In the genomic region with DNA sequence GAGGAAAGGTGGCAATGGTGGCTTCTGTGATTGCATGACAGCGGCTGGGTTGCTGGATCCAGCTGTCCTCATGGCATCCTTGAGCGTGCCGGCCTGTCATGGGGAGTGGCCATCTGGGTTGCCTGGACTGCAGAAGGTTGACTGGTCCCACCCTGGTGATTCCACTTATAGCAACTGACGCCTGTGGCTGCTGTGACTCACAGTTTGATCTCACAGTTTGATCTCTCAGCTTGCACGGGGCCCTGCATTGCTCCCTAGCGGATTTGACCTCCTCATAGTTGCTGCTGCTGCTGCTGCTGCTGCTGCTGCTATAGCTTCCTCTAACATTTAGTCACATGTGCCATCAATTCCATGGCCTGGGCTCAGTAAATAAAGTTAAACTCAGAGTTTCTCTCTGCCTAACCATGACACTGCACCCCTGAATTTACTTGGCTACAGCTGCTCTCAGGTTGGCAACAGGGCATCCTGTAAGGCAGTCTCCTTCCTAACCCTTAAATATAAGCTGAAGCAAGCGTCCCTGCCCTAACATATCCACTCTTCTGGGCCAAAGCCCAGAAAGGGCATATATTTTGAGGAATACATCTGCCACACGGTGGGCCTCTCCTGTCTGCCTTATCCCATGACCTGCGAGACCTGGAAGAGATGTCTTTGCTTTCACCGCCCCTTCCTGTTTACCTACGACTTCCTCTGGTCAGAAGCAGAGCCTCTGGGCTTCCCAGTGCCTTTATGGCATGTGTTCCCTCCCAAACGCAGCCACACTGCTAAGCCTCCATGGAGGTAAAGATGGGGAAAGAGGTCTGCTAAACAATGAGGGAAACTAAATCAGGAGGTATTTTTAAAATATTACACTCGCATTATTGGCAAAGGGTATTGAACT, we compare ENCODE assay signal across 11 cellular contexts. TPM values are rescaled to one million over a fixed set of nuclear protein-coding genes. Genes with fewer than 3 reads are reported as not detected.
A peak's percentile ranks its signal among the peaks of the same experiment; 100 is the strongest.
DNase-seq lines count a peak whose midpoint lies in the region; ATAC-seq, FAIRE-seq and TF ChIP-seq lines count a peak whose summit lies in the region.
"Had no signal": no experiment of that assay in that cellular context is flagged by ENCODE, and none has a peak within 500 bp of the region (broad histone marks: within the 10 kb centered on the region; RNA-seq: fewer than 3 reads in every experiment).

No MANE protein-coding gene starts in this region.

- no peak overlapping the region for H3K4ac ChIP-seq in H9 (ENCODE audit: low read depth, low read length)

- DNase-seq in H9 = no peak
- peak; percentile 64 for DNase-seq in RWPE2 (ENCODE audit: low spot score)
- DNase-seq in foreskin keratinocyte = peak; percentile 37 to 76
- no peak for DNase-seq in activated gamma-delta T cell (lab: John Stamatoyannopoulos, UW)
- no peak for DNase-seq in kidney
- DNase-seq: activated CD8-positive, alpha-beta memory T cell treated with anti-CD3 and anti-CD28 coated beads, Interleukin-2, amount 50 U/mL, for 48 hours; NCI-H187 treated with DMSO at 0.1 percent for 48 hours had no signal

- H3K56ac ChIP-seq in H9 (ENCODE audit: insufficient read length, low read depth, low read length) = no peak overlapping the region

- H3K79me1 ChIP-seq in H9 (ENCODE audit: insufficient read depth, low read depth, low read length, poor library complexity, severe bottlenecking) = no peaks in the 10 kb centered on the region

- H3K4me3 Mint-ChIP-seq in H9 = no peak overlapping the region

- H3K4me1 ChIP-seq in H9 (ENCODE audit: insufficient read depth, low read length) (no peaks in the 10 kb centered on the region), RWPE2 (ENCODE audit: insufficient read depth, poor library complexity, severe bottlenecking) (peaks cover 6% of the 10 kb centered on the region), foreskin keratinocyte (no peaks in the 10 kb centered on the region), skeletal muscle tissue (ENCODE audit: control insufficient read depth in 3 of 3, insufficient read depth in 3 of 3, low read length in 3 of 3) (peaks cover 0 to 6% (median 0%) of the 10 kb centered on the region in 3 donors), kidney (ENCODE audit: control insufficient read depth in 1 of 2, insufficient read depth in 1 of 2, low read depth in 1 of 2, low read length in 2 of 2) (no peaks in the 10 kb centered on the region)

- H3K27ac Mint-ChIP-seq in H9 = no peak overlapping the region

- H3K18ac ChIP-seq in H9 (ENCODE audit: insufficient read length, low read depth, low read length) = no peak overlapping the region

- H3K36me3 Mint-ChIP-seq in H9 (ENCODE audit: insufficient read depth in 1 of 3, low read depth in 3 of 3) = no peaks in the 10 kb centered on the region

- H3T11ph ChIP-seq in H9 (ENCODE audit: low read length) = no peak overlapping the region

- H3K79me2 ChIP-seq in H9 (ENCODE audit: insufficient read depth, low read length) = no peaks in the 10 kb centered on the region

- H3K36me3 ChIP-seq in RWPE2 (ENCODE audit: low read depth) (no peaks in the 10 kb centered on the region), skeletal muscle tissue (ENCODE audit: control insufficient read depth in 3 of 3, insufficient read depth in 3 of 3, low read length in 3 of 3) (no peaks in the 10 kb centered on the region), kidney (ENCODE audit: control insufficient read depth in 1 of 2, insufficient read depth in 2 of 2, low read length in 2 of 2) (no peaks in the 10 kb centered on the region)

- no peak overlapping the region for H4K8ac ChIP-seq in H9 (replicated peaks; ENCODE audit: insufficient read length, low read depth, low read length)

- intact Hi-C loops in kidney (cut with DNase I) = no loop called here

- H3K23ac ChIP-seq in H9 (ENCODE audit: insufficient read length, low read depth, low read length) = no peak overlapping the region

- no peak overlapping the region for H2BK5ac ChIP-seq in H9 (ENCODE audit: insufficient read length, low read length)

- H2BK120ac ChIP-seq in H9 (ENCODE audit: low read depth, low read length, poor library complexity, severe bottlenecking) = no peak overlapping the region

- peak overlapping the region; percentile 32 for H2AFZ ChIP-seq in H9 (ENCODE audit: low read length)

- H3K27me3 ChIP-seq in H9 (ENCODE audit: insufficient read depth, low read length) (no peaks in the 10 kb centered on the region), RWPE2 (ENCODE audit: insufficient read depth, poor library complexity, severe bottlenecking) (no peaks in the 10 kb centered on the region), foreskin keratinocyte (peaks cover 7% of the 10 kb centered on the region), skeletal muscle tissue (ENCODE audit: control insufficient read depth in 3 of 3, insufficient read depth in 3 of 3, low read length in 3 of 3) (no peaks in the 10 kb centered on the region)

- H3K9me3 Mint-ChIP-seq in H9 = no peaks in the 10 kb centered on the region

- H2BK20ac ChIP-seq in H9 (ENCODE audit: low read depth, low read length, poor library complexity, severe bottlenecking) = no peak overlapping the region

- H3K9ac ChIP-seq in H9 (ENCODE audit: extremely low read depth, insufficient read length, low read length) = no peak overlapping the region
- peak overlapping the region in 1 of 3 donors; percentile 28 for H3K9ac ChIP-seq in skeletal muscle tissue (ENCODE audit: low read depth in 1 of 3, low read length in 3 of 3)
- H3K9ac ChIP-seq in kidney (ENCODE audit: low read length in 2 of 2) = no peak overlapping the region

- H3K4me3 ChIP-seq in RWPE2 (ENCODE audit: severe bottlenecking) (no peak overlapping the region), skeletal muscle tissue (ENCODE audit: low read length in 3 of 3) (no peak overlapping the region), kidney (ENCODE audit: low read length in 2 of 2) (no peak overlapping the region)

- no peaks in the 10 kb centered on the region for H4K20me1 ChIP-seq in H9 (ENCODE audit: control insufficient read depth, insufficient read depth, insufficient read length)

- H3K27ac ChIP-seq in H9 (ENCODE audit: insufficient read length, low read depth, low read length) (no peak overlapping the region), RWPE2 (ENCODE audit: poor library complexity, severe bottlenecking) (no peak overlapping the region), foreskin keratinocyte (no peak overlapping the region), skeletal muscle tissue (ENCODE audit: low read depth, low read length) (peak overlapping the region; percentile 33), kidney (ENCODE audit: low read depth in 2 of 2, low read length in 2 of 2) (no peak overlapping the region)

- WGBS in H9 (ENCODE audit: extremely low coverage, insufficient read length, low lambda C conversion rate) = no CpG with 5 or more reads among the region's 13 CpGs

- H3K27me3 Mint-ChIP-seq in H9 (ENCODE audit: low read depth) = peaks cover 6% of the 10 kb centered on the region

- no peak overlapping the region for H3K4me2 ChIP-seq in H9 (ENCODE audit: insufficient read depth, insufficient read length, low read length)

- H3K14ac ChIP-seq in H9 (ENCODE audit: insufficient read depth, low read length) = no peak overlapping the region

- H4K91ac ChIP-seq in H9 (ENCODE audit: insufficient read length, low read depth, low read length) = no peak overlapping the region

- no peak overlapping the region for H2AK5ac ChIP-seq in H9 (ENCODE audit: insufficient read length, low read length)

- H2BK15ac ChIP-seq in H9 (ENCODE audit: low read depth, low read length) = no peak overlapping the region

- H3K23me2 ChIP-seq in H9 (ENCODE audit: insufficient read length, low read depth, low read length, poor library complexity, severe bottlenecking) = no peaks in the 10 kb centered on the region

- FAIRE-seq in kidney (lab: Jason Lieb, UNC) = no peak
- FAIRE-seq: islet of Langerhans had no signal

- no peak overlapping the region for H4K5ac ChIP-seq in H9 (ENCODE audit: insufficient read length, low read depth, low read length)

- ATAC-seq in RWPE2 (ENCODE audit: low read depth) = peak; percentile 98
- ATAC-seq in foreskin keratinocyte = peak; percentile 99
- ATAC-seq in GM21576 (IDR thresholded peaks at IDR 0.05; ENCODE audit: unreplicated experiment) = no peak
- no peak for ATAC-seq in HG02981 (IDR thresholded peaks at IDR 0.05; ENCODE audit: unreplicated experiment)

- TF ChIP-seq CTCF in H9 (conservative IDR thresholded peaks at IDR 0.05) = no peak
- TF ChIP-seq CTCF in RWPE2 (IDR thresholded peaks at IDR 0.05; ENCODE audit: poor library complexity, severe bottlenecking) = no peak
- TF ChIP-seq CTCF in foreskin keratinocyte (conservative IDR thresholded peaks at IDR 0.05) = no peak
- no peak for TF ChIP-seq CTCF in kidney (IDR thresholded peaks at IDR 0.05; ENCODE audit: borderline replicate concordance, extremely low read depth, insufficient read depth)

- 0 out of 4 replicates have a peak, but pooled peaks cover 2 to 6% of the 10 kb centered on the region in 2 experiments for H3K4me1 Mint-ChIP-seq in H9

- H3K9me3 ChIP-seq in H9 (ENCODE audit: control insufficient read depth, low read depth, low read length) (no peaks in the 10 kb centered on the region), RWPE2 (ENCODE audit: severe bottlenecking) (no peaks in the 10 kb centered on the region), skeletal muscle tissue (ENCODE audit: control insufficient read depth in 3 of 3, low read length in 3 of 3) (no peaks in the 10 kb centered on the region), kidney (ENCODE audit: control insufficient read depth in 1 of 2, low read length in 2 of 2) (no peaks in the 10 kb centered on the region)

- H2BK12ac ChIP-seq in H9 (ENCODE audit: insufficient read length, low read depth, low read length) = no peak overlapping the region

RNA-seq across cellular contexts. Expression of gene HECW2, which starts 8.3 kb away (rescaled TPM):
- total RNA-seq in H9 (2021) (3.9 and 4.2 TPM in 2 replicates), foreskin keratinocyte (0.35 and 1.3 TPM in 2 replicates), skeletal muscle tissue (23.5 TPM), kidney (23.4 TPM)
- polyA plus RNA-seq in foreskin keratinocyte (0.04 and 0.43 TPM in 2 replicates), kidney (ENCODE audit: insufficient read depth, low read depth, low replicate concordance) (3.4 TPM)

RNA-seq across cellular contexts. Expression of gene CCDC150, which starts 37.8 kb away (rescaled TPM):
- total RNA-seq in H9 (2021) (22.1 and 26.2 TPM in 2 replicates), foreskin keratinocyte (5.5 and 6.9 TPM in 2 replicates), skeletal muscle tissue (6.8 TPM), kidney (2.3 TPM)
- polyA plus RNA-seq in foreskin keratinocyte (2.4 and 2.5 TPM in 2 replicates), kidney (ENCODE audit: insufficient read depth, low read depth, low replicate concordance) (7.3 TPM)

Comparison
In these comparisons a context has a peak if more than half of its experiments do, and no peak if none do; other contexts are left out.
1. DNase-seq: peak in RWPE2 (single experiment) and foreskin keratinocyte (2 of 2); none in H9 (single experiment), activated gamma-delta T cell (single experiment) and kidney (single experiment).
2. ATAC-seq: peak in RWPE2 (single experiment) and foreskin keratinocyte (single experiment); none in GM21576 (single experiment) and HG02981 (single experiment).